In the genomic region with DNA sequence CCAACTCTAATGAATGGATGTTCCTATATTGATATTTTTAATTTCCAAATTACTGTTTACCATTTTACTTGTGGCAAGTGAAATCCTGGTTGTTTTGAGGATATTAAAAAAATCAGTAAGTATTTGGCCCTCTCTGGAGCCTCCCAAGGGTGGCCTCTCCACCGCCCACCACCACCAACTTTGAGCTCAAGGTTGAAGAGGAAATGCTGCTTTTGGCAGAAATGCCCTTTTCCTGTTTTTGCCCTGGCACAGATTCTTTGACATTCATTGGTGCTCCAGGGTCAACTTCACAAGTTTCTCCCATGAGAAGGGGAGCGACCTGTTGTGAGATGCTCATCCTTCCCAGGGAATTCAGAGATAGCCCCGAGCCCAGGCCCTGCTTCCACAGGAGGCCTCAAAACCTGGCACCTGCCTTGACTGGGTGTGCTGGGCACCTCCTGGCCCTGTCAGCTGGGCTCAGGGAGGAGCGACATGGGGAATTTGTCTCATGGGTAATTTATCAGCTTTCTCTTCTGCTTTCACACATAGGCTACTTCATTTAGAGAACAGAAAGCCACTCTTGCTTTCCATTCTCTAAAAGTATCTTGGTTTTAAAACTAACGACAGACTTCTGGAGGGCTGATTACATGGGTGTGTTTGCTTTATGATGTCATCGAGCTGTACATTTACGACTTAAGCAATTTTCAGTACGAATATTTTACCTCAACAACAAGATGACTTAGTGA, we compare ENCODE assay signal across 10 cellular contexts. TPM values are rescaled to one million over a fixed set of nuclear protein-coding genes. Genes with fewer than 3 reads are reported as not detected.
A peak's percentile ranks its signal among the peaks of the same experiment; 100 is the strongest.
DNase-seq lines count a peak whose midpoint lies in the region; ATAC-seq and TF ChIP-seq lines count a peak whose summit lies in the region.
"Had no signal": no experiment of that assay in that cellular context is flagged by ENCODE, and none has a peak within 500 bp of the region (broad histone marks: within the 10 kb centered on the region; RNA-seq: fewer than 3 reads in every experiment).

No MANE protein-coding gene starts in this region.

- H3K27ac Mint-ChIP-seq in stimulated activated naive B cell treated with anti-CD40 and anti-IgM and Interleukin-4, amounts not matched to agents 10 μg/mL and 1 μg/mL and 100 μg/mL, for 72 hours, result peak overlapping the region; percentile 91

- intact Hi-C loops in left ventricle myocardium inferior (cut with micrococcal nuclease), result no loop called here

- H3K4me3 ChIP-seq in HEK293 (ENCODE audit: low read depth, low read length), result no peak overlapping the region
- no peak overlapping the region for H3K4me3 ChIP-seq in left ventricle myocardium inferior
- no peak overlapping the region for H3K4me3 ChIP-seq in effector memory CD4-positive, alpha-beta T cell (ENCODE audit: insufficient read depth, low read depth, low read length, poor library complexity, severe bottlenecking)
- H3K4me3 ChIP-seq: heart left ventricle had no signal

- no peaks in the 10 kb centered on the region for H3K36me3 Mint-ChIP-seq in stimulated activated naive B cell treated with anti-CD40 and anti-IgM and Interleukin-4, amounts not matched to agents 10 μg/mL and 1 μg/mL and 100 μg/mL, for 72 hours

- H3K9me3 Mint-ChIP-seq in stimulated activated naive B cell treated with anti-CD40 and anti-IgM and Interleukin-4, amounts not matched to agents 10 μg/mL and 1 μg/mL and 100 μg/mL, for 72 hours, result no peaks in the 10 kb centered on the region

- DNase-seq in activated CD8-positive, alpha-beta memory T cell treated with anti-CD3 and anti-CD28 coated beads for 24 hours, result peak; percentile 74
- DNase-seq in activated CD8-positive, alpha-beta memory T cell treated with anti-CD3 and anti-CD28 coated beads, Interleukin-2, amount 50 U/mL, for 4 hours, result no peak
- peak; percentile 52 for DNase-seq in stimulated activated naive B cell treated with anti-CD40 and anti-IgM and Interleukin-4, amounts not matched to agents 10 μg/mL and 1 μg/mL and 100 μg/mL, for 72 hours
- DNase-seq in left ventricle myocardium inferior (no peak), medulla oblongata (ENCODE audit: extremely low spot score) (no peak)
- DNase-seq in effector memory CD4-positive, alpha-beta T cell, result no peak
- DNase-seq: heart left ventricle had no signal

- POLR2A ChIA-PET in HEK293 (lab: Yijun Ruan, JAX), result no interaction called here

- H3K4me3 Mint-ChIP-seq in stimulated activated naive B cell treated with anti-CD40 and anti-IgM and Interleukin-4, amounts not matched to agents 10 μg/mL and 1 μg/mL and 100 μg/mL, for 72 hours, result peak overlapping the region in 1 of 2 donors; percentile 41

- no peak for TF ChIP-seq CTCF in HEK293 (tag by site-specific recombination; IDR thresholded peaks at IDR 0.05)
- TF ChIP-seq CTCF in left ventricle myocardium inferior (IDR thresholded peaks at IDR 0.05; ENCODE audit: borderline replicate concordance), result no peak

- H3K9me3 ChIP-seq in HEK293 (ENCODE audit: control insufficient read depth, insufficient read depth, low read depth, low read length) (no peaks in the 10 kb centered on the region), left ventricle myocardium inferior (replicated peaks) (no peaks in the 10 kb centered on the region)
- H3K9me3 ChIP-seq in effector memory CD4-positive, alpha-beta T cell (ENCODE audit: control insufficient read depth, low read length), result no peaks in the 10 kb centered on the region
- H3K9me3 ChIP-seq: heart left ventricle, neutrophil had no signal

- H3K27me3 Mint-ChIP-seq in stimulated activated naive B cell treated with anti-CD40 and anti-IgM and Interleukin-4, amounts not matched to agents 10 μg/mL and 1 μg/mL and 100 μg/mL, for 72 hours, result peaks cover 12 to 14% of the 10 kb centered on the region in 2 donors

- H3K36me3 ChIP-seq in HEK293 (ENCODE audit: control insufficient read depth in 2 of 2, insufficient read depth in 1 of 2, low read length in 2 of 2) (no peaks in the 10 kb centered on the region), left ventricle myocardium inferior (no peaks in the 10 kb centered on the region)
- no peaks in the 10 kb centered on the region for H3K36me3 ChIP-seq in effector memory CD4-positive, alpha-beta T cell (ENCODE audit: control insufficient read depth, insufficient read depth, low read length)
- H3K36me3 ChIP-seq: heart left ventricle, neutrophil had no signal

- CTCF ChIA-PET in HEK293 (lab: Yijun Ruan, JAX), result interaction anchor here (1.1 to 1.2 kb wide), 2 partner anchors 8 to 19 kb away, joined by 3 read pairs; no protein-coding TSS in a partner anchor

- H3K27me3 ChIP-seq in left ventricle myocardium inferior (ENCODE audit: low read depth), result peaks cover under 1% of the 10 kb centered on the region
- H3K27me3 ChIP-seq in effector memory CD4-positive, alpha-beta T cell (replicated peaks; ENCODE audit: control insufficient read depth, insufficient read depth, low read length, poor library complexity, severe bottlenecking), result no peaks in the 10 kb centered on the region

- H3K4me1 Mint-ChIP-seq in stimulated activated naive B cell treated with anti-CD40 and anti-IgM and Interleukin-4, amounts not matched to agents 10 μg/mL and 1 μg/mL and 100 μg/mL, for 72 hours, result peaks cover 17 to 35% of the 10 kb centered on the region in 2 donors

- peak; percentile 88 for ATAC-seq in HG03520 (IDR thresholded peaks at IDR 0.05; ENCODE audit: unreplicated experiment)
- ATAC-seq in stimulated activated naive B cell treated with anti-CD40 and anti-IgM and Interleukin-4, amounts not matched to agents 10 μg/mL and 1 μg/mL and 100 μg/mL, for 72 hours (replicated peaks), result peak; percentile 97
- ATAC-seq: heart left ventricle had no signal

- H3K27ac ChIP-seq in HEK293 (ENCODE audit: extremely low read depth, low read depth, low read length) (no peak overlapping the region), left ventricle myocardium inferior (replicated peaks) (no peak overlapping the region)
- H3K27ac ChIP-seq in effector memory CD4-positive, alpha-beta T cell (ENCODE audit: insufficient read depth, low read length, poor library complexity, severe bottlenecking), result no peak overlapping the region
- H3K27ac ChIP-seq: heart left ventricle, neutrophil had no signal

- H3K4me1 ChIP-seq in HEK293 (ENCODE audit: control insufficient read depth, insufficient read depth, low read length), result no peaks in the 10 kb centered on the region
- peaks cover 37% of the 10 kb centered on the region for H3K4me1 ChIP-seq in left ventricle myocardium inferior
- no peaks in the 10 kb centered on the region for H3K4me1 ChIP-seq in effector memory CD4-positive, alpha-beta T cell (ENCODE audit: control insufficient read depth, insufficient read depth, low read length, poor library complexity, severe bottlenecking)

TF ChIP-seq in HEK293, 187 proteins besides CTCF, POLR2A, EP300 and RAD21 (continues in another document):
- TF ChIP-seq ZBTB21 (tag by site-specific recombination; IDR thresholded peaks at IDR 0.05) (peak; percentile 71), ZNF26 (tag by site-specific recombination; IDR thresholded peaks at IDR 0.05) (no peak), ZNF629 (tag by site-specific recombination; IDR thresholded peaks at IDR 0.05) (peak; percentile 48), PRDM1 (tag by site-specific recombination; IDR thresholded peaks at IDR 0.05) (peak; percentile 75)
- TF ChIP-seq, protein P1, sequence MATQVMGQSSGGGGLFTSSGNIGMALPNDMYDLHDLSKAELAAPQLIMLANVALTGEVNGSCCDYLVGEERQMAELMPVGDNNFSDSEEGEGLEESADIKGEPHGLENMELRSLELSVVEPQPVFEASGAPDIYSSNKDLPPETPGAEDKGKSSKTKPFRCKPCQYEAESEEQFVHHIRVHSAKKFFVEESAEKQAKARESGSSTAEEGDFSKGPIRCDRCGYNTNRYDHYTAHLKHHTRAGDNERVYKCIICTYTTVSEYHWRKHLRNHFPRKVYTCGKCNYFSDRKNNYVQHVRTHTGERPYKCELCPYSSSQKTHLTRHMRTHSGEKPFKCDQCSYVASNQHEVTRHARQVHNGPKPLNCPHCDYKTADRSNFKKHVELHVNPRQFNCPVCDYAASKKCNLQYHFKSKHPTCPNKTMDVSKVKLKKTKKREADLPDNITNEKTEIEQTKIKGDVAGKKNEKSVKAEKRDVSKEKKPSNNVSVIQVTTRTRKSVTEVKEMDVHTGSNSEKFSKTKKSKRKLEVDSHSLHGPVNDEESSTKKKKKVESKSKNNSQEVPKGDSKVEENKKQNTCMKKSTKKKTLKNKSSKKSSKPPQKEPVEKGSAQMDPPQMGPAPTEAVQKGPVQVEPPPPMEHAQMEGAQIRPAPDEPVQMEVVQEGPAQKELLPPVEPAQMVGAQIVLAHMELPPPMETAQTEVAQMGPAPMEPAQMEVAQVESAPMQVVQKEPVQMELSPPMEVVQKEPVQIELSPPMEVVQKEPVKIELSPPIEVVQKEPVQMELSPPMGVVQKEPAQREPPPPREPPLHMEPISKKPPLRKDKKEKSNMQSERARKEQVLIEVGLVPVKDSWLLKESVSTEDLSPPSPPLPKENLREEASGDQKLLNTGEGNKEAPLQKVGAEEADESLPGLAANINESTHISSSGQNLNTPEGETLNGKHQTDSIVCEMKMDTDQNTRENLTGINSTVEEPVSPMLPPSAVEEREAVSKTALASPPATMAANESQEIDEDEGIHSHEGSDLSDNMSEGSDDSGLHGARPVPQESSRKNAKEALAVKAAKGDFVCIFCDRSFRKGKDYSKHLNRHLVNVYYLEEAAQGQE (tag by site-specific recombination; IDR thresholded peaks at IDR 0.05), result no peak

RNA-seq across cellular contexts. Expression of gene CD8A, which starts 6.9 kb away (rescaled TPM):
- total RNA-seq in left ventricle myocardium inferior, result 0.63 TPM

Comparison
In these comparisons a context has a peak if more than half of its experiments do, and no peak if none do; other contexts are left out.
1. DNase-seq: peak in activated CD8-positive, alpha-beta memory T cell treated with anti-CD3 and anti-CD28 coated beads for 24 hours (single experiment) and stimulated activated naive B cell treated with anti-CD40 and anti-IgM and Interleukin-4, amounts not matched to agents 10 μg/mL and 1 μg/mL and 100 μg/mL, for 72 hours (single experiment); none in activated CD8-positive, alpha-beta memory T cell treated with anti-CD3 and anti-CD28 coated beads, Interleukin-2, amount 50 U/mL, for 4 hours (single experiment), left ventricle myocardium inferior (single experiment), effector memory CD4-positive, alpha-beta T cell (0 of 3) and medulla oblongata (single experiment).